25 cellular contexts compared by ENCODE assay signal in genomic region chr6:451847-452246, GRCh38.
"Had no signal": no experiment of that assay in that cellular context is flagged by ENCODE, and none has a peak within 500 bp of the region (broad histone marks: within the 10 kb centered on the region; RNA-seq: fewer than 3 reads in every experiment).

No MANE protein-coding gene starts in this region.

- ATAC-seq: activated CD8-positive, alpha-beta T cell treated with anti-CD3 and anti-CD28 coated beads, Interleukin-2, amount 10 ng/mL, durations not matched to agents 7 days and 5 days; activated T-cell treated with anti-CD3 and anti-CD28 coated beads, Interleukin-2, amount 50 U/mL, for 72 hours; body of pancreas had no signal

- DNase-seq: activated CD4-positive, alpha-beta T cell treated with anti-CD3 and anti-CD28 coated beads, Interleukin-2, amount 10 ng/mL, durations not matched to agents 7 days and 5 days; activated CD4-positive, CD25-positive, alpha-beta regulatory T cell; activated CD8-positive, alpha-beta T cell treated with anti-CD3 and anti-CD28 coated beads, Interleukin-2, amount 10 ng/mL, durations not matched to agents 7 days and 5 days; activated naive CD4-positive, alpha-beta T cell; activated T-cell treated with anti-CD3 and anti-CD28 coated beads, Interleukin-2, amount 50 U/mL, for 72 hours; amniotic stem cell; central memory CD4-positive, alpha-beta T cell; KG1; NCI-H1417 treated with DMSO at 0.1 percent for 48 hours; NCI-H1694; NCI-H2029; NCI-H2107; NCI-H2171 treated with DMSO at 0.1 percent for 48 hours; NCI-H226; NCI-H526; NCI-H774; SIG-M5; T-helper 1 cell had no signal

- H3K36me3 ChIP-seq: ascending aorta had no signal

- H3K27me3 ChIP-seq: ascending aorta, body of pancreas had no signal

- H3K4me3 Mint-ChIP-seq: activated CD4-positive, alpha-beta T cell treated with anti-CD3 and anti-CD28 coated beads, Interleukin-2, amount 10 ng/mL, durations not matched to agents 7 days and 5 days; activated CD8-positive, alpha-beta T cell treated with anti-CD3 and anti-CD28 coated beads, Interleukin-2, amount 10 ng/mL, durations not matched to agents 7 days and 5 days; activated naive CD4-positive, alpha-beta T cell treated with anti-CD3 and anti-CD28 coated beads, Interleukin-2, amount 50 U/mL, for 24 hours; activated T-cell treated with anti-CD3 and anti-CD28 coated beads, Interleukin-2, amount 50 U/mL, for 72 hours; IgD-negative memory B cell had no signal

- H3K4me3 ChIP-seq: ascending aorta, body of pancreas, SK-N-MC had no signal

- H3K4me1 ChIP-seq: ascending aorta, body of pancreas had no signal

- H3K9me3 Mint-ChIP-seq: activated naive CD4-positive, alpha-beta T cell treated with anti-CD3 and anti-CD28 coated beads, Interleukin-2, amount 50 U/mL, for 24 hours; IgD-negative memory B cell had no signal

- H3K36me3 Mint-ChIP-seq: activated naive CD4-positive, alpha-beta T cell treated with anti-CD3 and anti-CD28 coated beads, Interleukin-2, amount 50 U/mL, for 24 hours; IgD-negative memory B cell had no signal

- H3K27ac Mint-ChIP-seq: activated CD4-positive, alpha-beta T cell treated with anti-CD3 and anti-CD28 coated beads, Interleukin-2, amount 10 ng/mL, durations not matched to agents 7 days and 5 days; activated CD8-positive, alpha-beta T cell treated with anti-CD3 and anti-CD28 coated beads, Interleukin-2, amount 10 ng/mL, durations not matched to agents 7 days and 5 days; activated naive CD4-positive, alpha-beta T cell treated with anti-CD3 and anti-CD28 coated beads, Interleukin-2, amount 50 U/mL, for 24 hours; activated T-cell treated with anti-CD3 and anti-CD28 coated beads, Interleukin-2, amount 50 U/mL, for 72 hours; activated T-helper 2 cell treated with anti-CD3 and anti-CD28 coated beads, Interferon-gamma antibody, Interleukin-2, Interleukin-4, amounts not matched to agents 10 μg/mL and 5 μg/mL and 100 μg/mL, durations not matched to agents 14 hours and 24 hours and 36 hours; IgD-negative memory B cell had no signal

- H3K9me3 ChIP-seq: ascending aorta, body of pancreas had no signal

- H3K27ac ChIP-seq: ascending aorta, body of pancreas, SK-N-MC, VCaP had no signal

- H3K27me3 Mint-ChIP-seq: activated CD4-positive, alpha-beta T cell treated with anti-CD3 and anti-CD28 coated beads, Interleukin-2, amount 10 ng/mL, durations not matched to agents 7 days and 5 days; activated naive CD4-positive, alpha-beta T cell treated with anti-CD3 and anti-CD28 coated beads, Interleukin-2, amount 50 U/mL, for 24 hours; IgD-negative memory B cell had no signal
